8 cellular contexts compared by ENCODE assay signal in the genomic region with DNA sequence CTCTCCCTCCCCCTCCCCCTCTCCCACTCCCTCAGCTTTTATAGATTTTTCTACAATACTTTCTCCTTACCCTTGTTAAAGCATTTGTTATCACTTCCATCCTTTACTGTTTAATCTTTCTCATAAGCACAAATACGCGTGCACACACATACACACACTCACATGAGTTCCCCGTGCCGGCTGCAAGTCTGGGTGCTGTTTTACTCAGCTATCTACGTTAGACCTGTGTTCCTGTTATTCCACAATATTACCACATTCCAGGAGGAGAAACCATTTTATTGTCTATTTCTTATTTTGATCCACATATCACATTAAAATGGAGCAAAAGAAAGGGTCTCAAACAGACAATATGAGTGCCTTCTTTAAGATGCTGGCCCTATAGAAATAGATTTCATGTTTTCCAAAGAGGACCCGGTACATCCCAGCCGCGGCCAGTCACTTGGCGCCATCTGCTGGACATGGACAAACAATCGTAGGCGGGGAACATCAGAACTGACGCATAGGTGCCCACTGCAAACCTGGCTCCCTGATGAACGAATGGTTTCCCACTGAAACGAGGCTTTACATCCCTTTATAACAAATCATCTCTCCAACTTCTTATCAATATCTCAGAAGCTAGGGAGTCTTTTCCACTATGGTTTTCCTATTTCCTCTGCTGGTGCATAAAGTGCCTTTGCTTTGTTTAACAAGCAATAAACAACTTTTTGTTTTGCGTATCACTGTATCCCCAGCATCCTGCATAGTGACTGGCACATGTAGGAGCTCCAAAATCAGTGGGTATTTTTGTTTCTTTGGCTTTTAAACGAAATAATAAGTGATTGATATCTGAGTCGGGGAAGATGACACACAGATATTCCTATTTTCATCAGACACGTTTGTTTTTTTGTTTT. TPM values are rescaled to one million over a fixed set of nuclear protein-coding genes. Genes with fewer than 3 reads are reported as not detected.
A peak's percentile ranks its signal among the peaks of the same experiment; 100 is the strongest.
DNase-seq lines count a peak whose midpoint lies in the region; TF ChIP-seq lines count a peak whose summit lies in the region.

No MANE protein-coding gene starts in this region.

- intact Hi-C loops in dorsolateral prefrontal cortex (cut with DNase I): loop anchor here (5.0 to 10.0 kb wide), 5 partner anchors 173 to 813 kb away; no protein-coding TSS in a partner anchor

- H3K4me3 ChIP-seq in AG10803 (ENCODE audit: low read length): no peak overlapping the region
- peak overlapping the region in 32 of 59 donors; percentile 1 to 51 (median 27) for H3K4me3 ChIP-seq in dorsolateral prefrontal cortex

- TF ChIP-seq CTCF in AG10803 (conservative IDR thresholded peaks at IDR 0.05; ENCODE audit: low read length): peak; percentile 85
- peak; percentile 69 for TF ChIP-seq CTCF in GM20000 (IDR thresholded peaks at IDR 0.05; ENCODE audit: extremely low read depth, missing control alignments)
- peak; percentile 70 to 95 (median 87) for TF ChIP-seq CTCF in dorsolateral prefrontal cortex (IDR thresholded peaks at IDR 0.05 in 54 of 56, conservative IDR thresholded peaks at IDR 0.05 in 2 of 56; ENCODE audit: low read depth in 1 of 56, partially characterized antibody in 56 of 56)

- peak overlapping the region in 1 of 59 donors; percentile 47 for H3K27ac ChIP-seq in dorsolateral prefrontal cortex

- H3K27me3 ChIP-seq in dorsolateral prefrontal cortex: no peaks in the 10 kb centered on the region

- DNase-seq in AG10803 (ENCODE audit: low read depth) (peak; percentile 51), GM20000 (ENCODE audit: low spot score) (peak; percentile 73), NCI-H2227 treated with DMSO at 0.1 percent for 48 hours (lab: John Stamatoyannopoulos, UW) (peak; percentile 20), dorsolateral prefrontal cortex (peak; percentile 61 to 86 (median 80)), lung microvascular endothelial cell (ENCODE audit: low read depth in 2 of 2) (peak; percentile 72 to 77)
- DNase-seq in activated CD4-positive, alpha-beta T cell treated with anti-CD3 and anti-CD28 coated beads for 24 hours (ENCODE audit: low read depth in 2 of 2): peak; percentile 28 to 54
- DNase-seq in stimulated activated CD8-positive, alpha-beta memory T cell treated with anti-CD3 and anti-CD28 coated beads, Interleukin-15, amount 100 ng/mL, for 48 hours (ENCODE audit: low read depth in 2 of 2): peak; percentile 32 to 43
- no peak for DNase-seq in effector CD8-positive, alpha-beta T cell (lab: John Stamatoyannopoulos, UW)

RNA-seq across cellular contexts. Expression of a gene that starts 25.2 kb away (rescaled TPM):
- total RNA-seq in dorsolateral prefrontal cortex: 100 to 1,000 TPM in 110 of 120 experiments, 10 to 100 TPM in 10; 84.3 to 188 (median 136) TPM
- 70.8 and 105 TPM in 2 replicates for total RNA-seq in lung microvascular endothelial cell
